In genomic region chr10:118594392-118595063, GRCh38 we compare ENCODE assay signal across 9 cellular contexts. TPM values are rescaled to one million over a fixed set of nuclear protein-coding genes. Genes with fewer than 3 reads are reported as not detected.
DNase-seq lines count a peak whose midpoint lies in the region; FAIRE-seq and TF ChIP-seq lines count a peak whose summit lies in the region.
"Had no signal": no experiment of that assay in that cellular context is flagged by ENCODE, and none has a peak within 500 bp of the region (broad histone marks: within the 10 kb centered on the region; RNA-seq: fewer than 3 reads in every experiment).

No MANE protein-coding gene starts in this region.

- H3K4me1 ChIP-seq in osteoblast (ENCODE audit: insufficient read depth, low read length) (no peaks in the 10 kb centered on the region), small intestine (ENCODE audit: control insufficient read depth in 2 of 2, insufficient read depth in 1 of 2, low read depth in 1 of 2, low read length in 1 of 2) (no peaks in the 10 kb centered on the region), suprapubic skin (peaks cover 29% of the 10 kb centered on the region)

- no peaks in the 10 kb centered on the region for H3K9me3 Mint-ChIP-seq in activated CD4-positive, alpha-beta memory T cell treated with anti-CD3 and anti-CD28 coated beads for 36 hours

- intact Hi-C loops in activated CD4-positive, alpha-beta memory T cell treated with anti-CD3 and anti-CD28 coated beads for 36 hours (cut with micrococcal nuclease), result no loop called here

- TF ChIP-seq CTCF in fibroblast of mammary gland (conservative IDR thresholded peaks at IDR 0.05; ENCODE audit: control insufficient read depth, insufficient read depth, low read depth, low read length), result peak; percentile 32
- TF ChIP-seq CTCF in osteoblast (IDR thresholded peaks at IDR 0.05; ENCODE audit: extremely low read depth, low read depth, low read length), result peak; percentile 20
- TF ChIP-seq CTCF in suprapubic skin (IDR thresholded peaks at IDR 0.05), result peak in 1 of 2 donors; percentile 27

- H2AFZ ChIP-seq in osteoblast (ENCODE audit: low read length), result no peak overlapping the region

- no peak for TF ChIP-seq EP300 in suprapubic skin (IDR thresholded peaks at IDR 0.05)

- no peak overlapping the region for H3K4me2 ChIP-seq in osteoblast (ENCODE audit: insufficient read depth, low read length)

- H3K79me2 ChIP-seq in osteoblast (ENCODE audit: insufficient read depth, low read length), result no peaks in the 10 kb centered on the region

- WGBS in small intestine, 3 donors, result 15 to 44% (median 38%) methylated on average over 68 to 70 of the region's 70 CpGs
- 16% methylated on average over 5 of the region's 70 CpGs for WGBS in suprapubic skin

- H3K27me3 ChIP-seq in osteoblast (ENCODE audit: insufficient read depth, low read length) (peaks cover 28% of the 10 kb centered on the region), small intestine (ENCODE audit: control insufficient read depth in 2 of 2, insufficient read depth in 2 of 2, low read length in 2 of 2) (peaks cover 0 to 31% of the 10 kb centered on the region in 2 donors), suprapubic skin (peaks cover 83% of the 10 kb centered on the region)

- peaks cover 51% of the 10 kb centered on the region for H3K27me3 Mint-ChIP-seq in activated CD4-positive, alpha-beta memory T cell treated with anti-CD3 and anti-CD28 coated beads for 36 hours

- H3K36me3 ChIP-seq in osteoblast (ENCODE audit: insufficient read depth, low read length) (no peaks in the 10 kb centered on the region), small intestine (ENCODE audit: control insufficient read depth in 2 of 2, insufficient read depth in 2 of 2, low read length in 2 of 2) (no peaks in the 10 kb centered on the region), suprapubic skin (no peaks in the 10 kb centered on the region)

- CTCF ChIA-PET in activated CD4-positive, alpha-beta memory T cell treated with anti-CD3 and anti-CD28 coated beads for 36 hours (lab: Charles Lee), result interaction anchor here (0.6 to 1.6 kb wide), 7 partner anchors 8 to 158 kb away, joined by 3 to 12 read pairs (median 4); no protein-coding TSS in a partner anchor

- H3K4me1 Mint-ChIP-seq in activated CD4-positive, alpha-beta memory T cell treated with anti-CD3 and anti-CD28 coated beads for 36 hours (ENCODE audit: low read depth), result peaks cover 18% of the 10 kb centered on the region

- H3K9me3 ChIP-seq in osteoblast (ENCODE audit: low read depth, low read length), result no peaks in the 10 kb centered on the region
- no peaks in the 10 kb centered on the region for H3K9me3 ChIP-seq in small intestine (ENCODE audit: control insufficient read depth, low read depth)
- no peaks in the 10 kb centered on the region for H3K9me3 ChIP-seq in suprapubic skin

- H4K20me1 ChIP-seq in osteoblast (ENCODE audit: insufficient read depth, low read length), result no peaks in the 10 kb centered on the region

- POLR2A ChIA-PET in activated CD4-positive, alpha-beta memory T cell treated with anti-CD3 and anti-CD28 coated beads for 36 hours (lab: Charles Lee), result no interaction called here

- H3K27ac ChIP-seq in osteoblast (ENCODE audit: low read depth, low read length) (no peak overlapping the region), small intestine (ENCODE audit: low read depth in 1 of 2, low read length in 1 of 2) (no peak overlapping the region), suprapubic skin (no peak overlapping the region)

- H3K36me3 Mint-ChIP-seq in activated CD4-positive, alpha-beta memory T cell treated with anti-CD3 and anti-CD28 coated beads for 36 hours, result no peaks in the 10 kb centered on the region

- H3K27ac Mint-ChIP-seq in activated CD4-positive, alpha-beta memory T cell treated with anti-CD3 and anti-CD28 coated beads for 36 hours, result no peak overlapping the region

- FAIRE-seq in GM19239 (lab: Jason Lieb, UNC) (no peak), small intestine (lab: Jason Lieb, UNC) (no peak)
- FAIRE-seq: keratinocyte had no signal

- DNase-seq in GM19239 (ENCODE audit: insufficient read length, low spot score) (peak; percentile 27), fibroblast of mammary gland (ENCODE audit: low read depth) (peak; percentile 55), osteoblast (ENCODE audit: insufficient read length, low spot score, missing footprints) (peak; percentile 91), EL (no peak), dedifferentiated amniotic fluid mesenchymal stem cell (ENCODE audit: extremely low spot score) (no peak), small intestine (no peak), suprapubic skin (ENCODE audit: low spot score in 2 of 2) (no peak)
- DNase-seq in activated CD4-positive, alpha-beta memory T cell treated with anti-CD3 and anti-CD28 coated beads for 36 hours, result peak; percentile 36

- H3K4me3 ChIP-seq in fibroblast of mammary gland (ENCODE audit: control insufficient read depth, low read depth, low read length), result no peak overlapping the region
- H3K4me3 ChIP-seq in osteoblast (ENCODE audit: insufficient read depth, low read length), result no peak overlapping the region
- H3K4me3 ChIP-seq in small intestine (ENCODE audit: low read depth in 1 of 2, low read length in 2 of 2), result no peak overlapping the region
- H3K4me3 ChIP-seq in suprapubic skin, result no peak overlapping the region

- no peak overlapping the region for H3K4me3 Mint-ChIP-seq in activated CD4-positive, alpha-beta memory T cell treated with anti-CD3 and anti-CD28 coated beads for 36 hours

- TF ChIP-seq POLR2A in suprapubic skin (IDR thresholded peaks at IDR 0.05), result no peak

RNA-seq across cellular contexts. Expression of gene PRLHR, which starts 0.9 kb away (rescaled TPM):
- total RNA-seq in activated CD4-positive, alpha-beta memory T cell treated with anti-CD3 and anti-CD28 coated beads for 36 hours, result not detected
- total RNA-seq in osteoblast (not detected in 2 replicates), suprapubic skin (not detected)
- polyA plus RNA-seq in small intestine, result under 1 TPM in 1 of 3 donors, not detected in 2; 0.03 TPM
- polyA plus RNA-seq: keratinocyte had no signal

Comparison
In these comparisons a context has a peak if more than half of its experiments do, and no peak if none do; other contexts are left out.
1. DNase-seq: peak in GM19239 (single experiment), activated CD4-positive, alpha-beta memory T cell treated with anti-CD3 and anti-CD28 coated beads for 36 hours (single experiment), fibroblast of mammary gland (single experiment) and osteoblast (single experiment); none in EL (single experiment), dedifferentiated amniotic fluid mesenchymal stem cell (single experiment), small intestine (single experiment) and suprapubic skin (0 of 2).